In genomic region chr11:120173771-120174170, GRCh38 we compare ENCODE assay signal across 25 cellular contexts. TPM values are rescaled to one million over a fixed set of nuclear protein-coding genes. Genes with fewer than 3 reads are reported as not detected.
DNase-seq lines count a peak whose midpoint lies in the region; ATAC-seq, FAIRE-seq and TF ChIP-seq lines count a peak whose summit lies in the region.
"Had no signal": no experiment of that assay in that cellular context is flagged by ENCODE, and none has a peak within 500 bp of the region (broad histone marks: within the 10 kb centered on the region; RNA-seq: fewer than 3 reads in every experiment).

No MANE protein-coding gene starts in this region.

- H3K4me3 ChIP-seq in coronary artery, result no peak overlapping the region
- H3K4me3 ChIP-seq: BLaER1, GM12878, GM23338, Peyer's patch, SJCRH30 had no signal

- ATAC-seq in GM18858 (IDR thresholded peaks at IDR 0.05; ENCODE audit: unreplicated experiment), result no peak
- ATAC-seq: GM12878, GM23338, HCT116 had no signal

- H3K27ac ChIP-seq in coronary artery, result no peak overlapping the region
- H3K27ac ChIP-seq: BLaER1, Peyer's patch, SJCRH30 had no signal

- peak; percentile 7 for DNase-seq in AG20443 (ENCODE audit: low spot score)
- peak; percentile 3 for DNase-seq in GM03348 (ENCODE audit: low spot score)
- peak; percentile 45 for DNase-seq in coronary artery (ENCODE audit: low spot score)
- peak; percentile 7 for DNase-seq in mucosa of gallbladder (ENCODE audit: low spot score)
- DNase-seq in HTR-8/SVneo (ENCODE audit: insufficient read length, low spot score), result no peak
- no peak for DNase-seq in NCI-H187 treated with DMSO at 0.1 percent for 48 hours (lab: John Stamatoyannopoulos, UW)
- DNase-seq: COR-L47, DMS79 treated with DMSO at 0.1 percent for 48 hours, KG1, NCI-H1092, NCI-H1436, NCI-H2029 treated with DMSO at 0.1 percent for 48 hours, NCI-H226, NCI-H510A treated with DMSO at 0.1 percent for 48 hours, NCI-H82, SJCRH30 had no signal

- no peak for FAIRE-seq in HTR-8/SVneo (lab: Jason Lieb, UNC)
- FAIRE-seq: GM12878 had no signal

- TF ChIP-seq CTCF in coronary artery (IDR thresholded peaks at IDR 0.05), result no peak

RNA-seq across cellular contexts. Expression of gene TRIM29, which starts 35.9 kb away (rescaled TPM):
- total RNA-seq in mucosa of gallbladder, result 13.5 TPM
- total RNA-seq: CD4-positive, alpha-beta T cell; GM12878; HT1080; OCI-LY7; SJCRH30 had no signal

RNA-seq across cellular contexts. Expression of gene OAF, which starts 37.1 kb away (rescaled TPM):
- 123 TPM for total RNA-seq in mucosa of gallbladder

Comparison
In these comparisons a context has a peak if more than half of its experiments do, and no peak if none do; other contexts are left out.
1. DNase-seq: peak in AG20443 (single experiment), GM03348 (single experiment), coronary artery (single experiment) and mucosa of gallbladder (single experiment); none in HTR-8/SVneo (single experiment) and NCI-H187 treated with DMSO at 0.1 percent for 48 hours (single experiment).